ENCODE assay signal across 7 cellular contexts in genomic region chr17:79019631-79020584, GRCh38. TPM values are rescaled to one million over a fixed set of nuclear protein-coding genes. Genes with fewer than 3 reads are reported as not detected.
DNase-seq lines count a peak whose midpoint lies in the region; TF ChIP-seq lines count a peak whose summit lies in the region.

No MANE protein-coding gene starts in this region.

- peaks cover 21% of the 10 kb centered on the region for H3K9me3 Mint-ChIP-seq in endodermal cell
- peaks cover 5% of the 10 kb centered on the region for H3K9me3 Mint-ChIP-seq in type B pancreatic cell

- H3K27ac ChIP-seq in VCaP (peak overlapping the region; percentile 93), endodermal cell (ENCODE audit: low read depth, low read length) (no peak overlapping the region)

- WGBS in endodermal cell (ENCODE audit: insufficient coverage in 1 of 2, insufficient read length in 1 of 2), 2 experiments, result 62% methylated on average over 11 to 19 of the region's 19 CpGs

- no peak overlapping the region for H3K9ac ChIP-seq in endodermal cell (ENCODE audit: extremely low read depth, low read length, poor library complexity, severe bottlenecking)

- H3K4me1 ChIP-seq in endodermal cell (ENCODE audit: control insufficient read depth, insufficient read depth, low read length), result peaks cover 13% of the 10 kb centered on the region

- H3K4me1 Mint-ChIP-seq in endodermal cell (peaks cover 39% of the 10 kb centered on the region), type B pancreatic cell (ENCODE audit: unreplicated experiment) (peaks cover 7% of the 10 kb centered on the region)

- TF ChIP-seq CTCF in GM12864 (IDR thresholded peaks at IDR 0.05; ENCODE audit: low read depth, low read length, missing control alignments) (peak; percentile 40), VCaP (conservative IDR thresholded peaks at IDR 0.05) (peak; percentile 77), endodermal cell (conservative IDR thresholded peaks at IDR 0.05) (peak; percentile 77), type B pancreatic cell (conservative IDR thresholded peaks at IDR 0.05) (peak; percentile 68)

- DNase-seq in GM12864 (ENCODE audit: low read depth) (no peak), NCI-H146 (lab: John Stamatoyannopoulos, UW) (peak; percentile 85), endodermal cell (peak; percentile 77), mucosa of gallbladder (ENCODE audit: low spot score) (peak; percentile 60), type B pancreatic cell (ENCODE audit: extremely low spot score, unreplicated experiment) (no peak), DMS79 (lab: John Stamatoyannopoulos, UW) (no peak)

- H3K36me3 ChIP-seq in endodermal cell (ENCODE audit: control insufficient read depth, insufficient read depth, low read length), result no peaks in the 10 kb centered on the region

- peaks cover 46% of the 10 kb centered on the region for H3K27me3 Mint-ChIP-seq in endodermal cell (ENCODE audit: insufficient read depth)
- H3K27me3 Mint-ChIP-seq in type B pancreatic cell, result peaks cover 42% of the 10 kb centered on the region

- H3K4me3 Mint-ChIP-seq in endodermal cell (no peak overlapping the region), type B pancreatic cell (no peak overlapping the region)

- no peak overlapping the region for H3K27ac Mint-ChIP-seq in endodermal cell
- H3K27ac Mint-ChIP-seq in type B pancreatic cell, result no peak overlapping the region

- no peaks in the 10 kb centered on the region for H3K36me3 Mint-ChIP-seq in endodermal cell (ENCODE audit: low read depth)
- H3K36me3 Mint-ChIP-seq in type B pancreatic cell, result no peaks in the 10 kb centered on the region

- H3K9me3 ChIP-seq in endodermal cell (ENCODE audit: control insufficient read depth, low read length), result peaks cover 24% of the 10 kb centered on the region

- H3K4me3 ChIP-seq in GM12864 (ENCODE audit: low read depth, low read length) (no peak overlapping the region), endodermal cell (ENCODE audit: low read length) (no peak overlapping the region)

- H3K27me3 ChIP-seq in endodermal cell (ENCODE audit: control insufficient read depth, insufficient read depth, low read length, poor library complexity, severe bottlenecking), result peaks cover 23% of the 10 kb centered on the region

RNA-seq across cellular contexts. Expression of gene C1QTNF1, which starts 4.1 kb away (rescaled TPM):
- total RNA-seq in endodermal cell (10 to 100 TPM; 16.0 to 16.5 TPM), mucosa of gallbladder (45.3 TPM), type B pancreatic cell (ENCODE audit: low replicate concordance) (8.7 and 9.4 TPM in 2 replicates)
- 1.5 TPM for polyA plus RNA-seq in endodermal cell (2013, experiment 1 of 2)
- 1.7 TPM for polyA plus RNA-seq in endodermal cell (2013, experiment 2 of 2)

RNA-seq across cellular contexts. Expression of gene CANT1, which starts 10.3 kb away (rescaled TPM):
- total RNA-seq in endodermal cell, result 10 to 100 TPM; 57.5 to 61.8 TPM
- polyA plus RNA-seq in endodermal cell (2013, experiment 1 of 2), result 50.7 TPM
- 48.7 TPM for polyA plus RNA-seq in endodermal cell (2013, experiment 2 of 2)
- total RNA-seq in mucosa of gallbladder, result 132 TPM
- 75.1 and 105 TPM in 2 replicates for total RNA-seq in type B pancreatic cell (ENCODE audit: low replicate concordance)

RNA-seq across cellular contexts. Expression of gene LGALS3BP, which starts 40.2 kb away (rescaled TPM):
- total RNA-seq in endodermal cell (10 to 100 TPM; 23.3 to 71.4 TPM), mucosa of gallbladder (761 TPM), type B pancreatic cell (ENCODE audit: low replicate concordance) (154 and 202 TPM in 2 replicates)
- 51.4 TPM for polyA plus RNA-seq in endodermal cell (2013, experiment 1 of 2)
- polyA plus RNA-seq in endodermal cell (2013, experiment 2 of 2), result 47.9 TPM

RNA-seq across cellular contexts. Expression of gene ENGASE, which starts 54.7 kb away (rescaled TPM):
- total RNA-seq in endodermal cell (10 to 100 TPM; 40.8 to 42.0 TPM), mucosa of gallbladder (74.8 TPM), type B pancreatic cell (ENCODE audit: low replicate concordance) (45.0 and 72.6 TPM in 2 replicates)
- 33.7 TPM for polyA plus RNA-seq in endodermal cell (2013, experiment 1 of 2)
- 27.0 TPM for polyA plus RNA-seq in endodermal cell (2013, experiment 2 of 2)

Comparison
In these comparisons a context has a peak if more than half of its experiments do, and no peak if none do; other contexts are left out.
1. DNase-seq: peak in NCI-H146 (single experiment), endodermal cell (single experiment) and mucosa of gallbladder (single experiment); none in GM12864 (single experiment), type B pancreatic cell (single experiment) and DMS79 (single experiment).
2. Peak in every context shown above with its lines, with median percentiles within 50 percentile points of each other: CTCF ChIP-seq.